Comparison of ENCODE assay signal across 1 cellular context in genomic region chr11:86176165-86176884, GRCh38.
TF ChIP-seq lines count a peak whose summit lies in the region.

No MANE protein-coding gene starts in this region.

TF ChIP-seq in HEK293, 187 proteins besides CTCF, POLR2A, EP300 and RAD21 (continued from another document):
- TF ChIP-seq ZNF707 (tag by site-specific recombination; IDR thresholded peaks at IDR 0.05) (no peak), PRDM10 (tag by site-specific recombination; IDR thresholded peaks at IDR 0.05) (peak; percentile 25; the same call in 1 of the 2 replicates), GLI2 (tag by site-specific recombination; IDR thresholded peaks at IDR 0.05; ENCODE audit: borderline replicate concordance, low read depth) (no peak), ZNF416 (tag by site-specific recombination; IDR thresholded peaks at IDR 0.05) (no peak), SCRT2 (tag by site-specific recombination; IDR thresholded peaks at IDR 0.05) (no peak), SP2 (tag by site-specific recombination; IDR thresholded peaks at IDR 0.05) (no peak), SCRT1 (tag by site-specific recombination; IDR thresholded peaks at IDR 0.05; ENCODE audit: borderline replicate concordance) (no peak), ZNF426 (tag by site-specific recombination; IDR thresholded peaks at IDR 0.05) (no peak), ZSCAN23 (tag by site-specific recombination; IDR thresholded peaks at IDR 0.05) (no peak), ZNF138 (tag by site-specific recombination; IDR thresholded peaks at IDR 0.05; ENCODE audit: borderline replicate concordance) (no peak), ZBTB48 (tag by site-specific recombination; IDR thresholded peaks at IDR 0.05) (peak; percentile 79), ZNF639 (tag by site-specific recombination; IDR thresholded peaks at IDR 0.05) (no peak), TRIM28 (IDR thresholded peaks at IDR 0.05; ENCODE audit: borderline replicate concordance, low read length) (no peak), MYNN (tag by site-specific recombination; IDR thresholded peaks at IDR 0.05; ENCODE audit: borderline replicate concordance) (no peak), ZBTB49 (tag by site-specific recombination; IDR thresholded peaks at IDR 0.05; ENCODE audit: low read depth) (no peak), AEBP2 (tag by site-specific recombination; IDR thresholded peaks at IDR 0.05; ENCODE audit: borderline replicate concordance) (no peak), ZNF274 (IDR thresholded peaks at IDR 0.05; ENCODE audit: low read length) (no peak), ZNF274 (tag by site-specific recombination; IDR thresholded peaks at IDR 0.05; ENCODE audit: borderline replicate concordance) (no peak), ZNF223 (tag by site-specific recombination; IDR thresholded peaks at IDR 0.05) (no peak), ZNF433 (tag by site-specific recombination; IDR thresholded peaks at IDR 0.05; ENCODE audit: low read depth) (no peak), ZNF211 (tag by site-specific recombination; IDR thresholded peaks at IDR 0.05; ENCODE audit: low read depth) (no peak), ZBTB7A (tag by site-specific recombination; IDR thresholded peaks at IDR 0.05; ENCODE audit: low read depth) (no peak), ZNF362 (tag by site-specific recombination; IDR thresholded peaks at IDR 0.05) (no peak), ZNF169 (tag by site-specific recombination; IDR thresholded peaks at IDR 0.05) (no peak), ZNF132 (tag by site-specific recombination; IDR thresholded peaks at IDR 0.05; ENCODE audit: borderline replicate concordance) (no peak), ZNF155 (tag by site-specific recombination; IDR thresholded peaks at IDR 0.05) (no peak), ZSCAN4 (tag by site-specific recombination; IDR thresholded peaks at IDR 0.05) (no peak), ZNF174 (tag by site-specific recombination; IDR thresholded peaks at IDR 0.05) (no peak), ZNF664 (tag by site-specific recombination; IDR thresholded peaks at IDR 0.05) (peak; percentile 38; the same call in 1 of the 2 replicates), ZNF621 (tag by site-specific recombination; IDR thresholded peaks at IDR 0.05) (no peak), ZBTB20 (tag by site-specific recombination; IDR thresholded peaks at IDR 0.05) (no peak), ZFHX2 (tag by site-specific recombination; conservative IDR thresholded peaks at IDR 0.05) (no peak), ZNF133 (tag by site-specific recombination; IDR thresholded peaks at IDR 0.05) (no peak), ZBTB6 (tag by site-specific recombination; IDR thresholded peaks at IDR 0.05) (no peak), ZNF366 (tag by site-specific recombination; conservative IDR thresholded peaks at IDR 0.05) (0 out of 2 replicates have a peak, but pooled peaks have one; percentile 26), ATF2 (tag by site-specific recombination; IDR thresholded peaks at IDR 0.05; ENCODE audit: low read depth) (peak; percentile 46; the same call in 1 of the 2 replicates), ELK4 (IDR thresholded peaks at IDR 0.05; ENCODE audit: borderline replicate concordance, low read depth, low read length) (no peak), ZBTB21 (tag by site-specific recombination; IDR thresholded peaks at IDR 0.05) (peak; percentile 53), ZNF830 (tag by site-specific recombination; IDR thresholded peaks at IDR 0.05; ENCODE audit: low read depth) (no peak), ZNF776 (tag by site-specific recombination; IDR thresholded peaks at IDR 0.05; ENCODE audit: borderline replicate concordance) (no peak), HOXD13 (CRISPR knock-in tag; IDR thresholded peaks at IDR 0.05; ENCODE audit: borderline replicate concordance) (no peak), ZIC2 (tag by site-specific recombination; IDR thresholded peaks at IDR 0.05) (no peak), ZNF311 (tag by site-specific recombination; IDR thresholded peaks at IDR 0.05; ENCODE audit: borderline replicate concordance) (no peak), ZNF629 (tag by site-specific recombination; IDR thresholded peaks at IDR 0.05) (peak; percentile 81), ZNF423 (tag by site-specific recombination; IDR thresholded peaks at IDR 0.05) (no peak), KLF7 (tag by site-specific recombination; IDR thresholded peaks at IDR 0.05; ENCODE audit: borderline replicate concordance) (no peak), ZNF530 (tag by site-specific recombination; IDR thresholded peaks at IDR 0.05; ENCODE audit: low read depth) (no peak), ZBTB1 (tag by site-specific recombination; IDR thresholded peaks at IDR 0.05) (no peak), ZSCAN16 (tag by site-specific recombination; IDR thresholded peaks at IDR 0.05) (no peak), ZNF23 (tag by site-specific recombination; IDR thresholded peaks at IDR 0.05; ENCODE audit: borderline replicate concordance) (no peak)
